In the genomic region with DNA sequence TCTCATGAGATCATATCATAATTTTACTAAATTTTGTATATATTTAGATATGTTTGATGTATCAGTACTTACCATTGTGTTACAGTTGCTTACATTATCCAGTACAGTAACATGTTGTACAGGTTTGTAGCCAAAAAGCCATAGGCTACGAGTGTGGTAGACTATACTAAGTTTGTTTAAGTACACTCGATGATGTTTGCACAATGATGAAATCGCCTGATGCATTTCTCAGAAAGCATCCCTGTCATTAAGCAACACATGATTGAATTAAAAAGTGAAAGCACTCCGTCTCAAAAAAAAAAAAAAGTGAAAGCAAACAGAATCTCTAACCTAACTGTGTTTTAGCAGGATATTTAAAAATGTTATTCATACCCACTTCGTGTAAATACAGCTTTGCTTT, we compare ENCODE assay signal across 1 cellular context.
TF ChIP-seq lines count a peak whose summit lies in the region.

No MANE protein-coding gene starts in this region.

TF ChIP-seq in WTC11, 78 proteins besides CTCF, POLR2A, EP300 and RAD21 (continued from another document):
- TF ChIP-seq, protein P1, sequence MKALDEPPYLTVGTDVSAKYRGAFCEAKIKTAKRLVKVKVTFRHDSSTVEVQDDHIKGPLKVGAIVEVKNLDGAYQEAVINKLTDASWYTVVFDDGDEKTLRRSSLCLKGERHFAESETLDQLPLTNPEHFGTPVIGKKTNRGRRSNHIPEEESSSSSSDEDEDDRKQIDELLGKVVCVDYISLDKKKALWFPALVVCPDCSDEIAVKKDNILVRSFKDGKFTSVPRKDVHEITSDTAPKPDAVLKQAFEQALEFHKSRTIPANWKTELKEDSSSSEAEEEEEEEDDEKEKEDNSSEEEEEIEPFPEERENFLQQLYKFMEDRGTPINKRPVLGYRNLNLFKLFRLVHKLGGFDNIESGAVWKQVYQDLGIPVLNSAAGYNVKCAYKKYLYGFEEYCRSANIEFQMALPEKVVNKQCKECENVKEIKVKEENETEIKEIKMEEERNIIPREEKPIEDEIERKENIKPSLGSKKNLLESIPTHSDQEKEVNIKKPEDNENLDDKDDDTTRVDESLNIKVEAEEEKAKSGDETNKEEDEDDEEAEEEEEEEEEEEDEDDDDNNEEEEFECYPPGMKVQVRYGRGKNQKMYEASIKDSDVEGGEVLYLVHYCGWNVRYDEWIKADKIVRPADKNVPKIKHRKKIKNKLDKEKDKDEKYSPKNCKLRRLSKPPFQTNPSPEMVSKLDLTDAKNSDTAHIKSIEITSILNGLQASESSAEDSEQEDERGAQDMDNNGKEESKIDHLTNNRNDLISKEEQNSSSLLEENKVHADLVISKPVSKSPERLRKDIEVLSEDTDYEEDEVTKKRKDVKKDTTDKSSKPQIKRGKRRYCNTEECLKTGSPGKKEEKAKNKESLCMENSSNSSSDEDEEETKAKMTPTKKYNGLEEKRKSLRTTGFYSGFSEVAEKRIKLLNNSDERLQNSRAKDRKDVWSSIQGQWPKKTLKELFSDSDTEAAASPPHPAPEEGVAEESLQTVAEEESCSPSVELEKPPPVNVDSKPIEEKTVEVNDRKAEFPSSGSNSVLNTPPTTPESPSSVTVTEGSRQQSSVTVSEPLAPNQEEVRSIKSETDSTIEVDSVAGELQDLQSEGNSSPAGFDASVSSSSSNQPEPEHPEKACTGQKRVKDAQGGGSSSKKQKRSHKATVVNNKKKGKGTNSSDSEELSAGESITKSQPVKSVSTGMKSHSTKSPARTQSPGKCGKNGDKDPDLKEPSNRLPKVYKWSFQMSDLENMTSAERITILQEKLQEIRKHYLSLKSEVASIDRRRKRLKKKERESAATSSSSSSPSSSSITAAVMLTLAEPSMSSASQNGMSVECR (CRISPR knock-in tag; IDR thresholded peaks at IDR 0.05; ENCODE audit: borderline replicate concordance) = no peak
- TF ChIP-seq NFATC4 (CRISPR knock-in tag; IDR thresholded peaks at IDR 0.05) (no peak), GTF2I (CRISPR knock-in tag; conservative IDR thresholded peaks at IDR 0.05) (no peak), IRF2 (CRISPR knock-in tag; IDR thresholded peaks at IDR 0.05; ENCODE audit: borderline replicate concordance, low read depth) (no peak), PRRX2 (CRISPR knock-in tag; IDR thresholded peaks at IDR 0.05) (no peak), JAZF1 (CRISPR knock-in tag; IDR thresholded peaks at IDR 0.05) (no peak), NFYB (CRISPR knock-in tag; conservative IDR thresholded peaks at IDR 0.05; ENCODE audit: low read depth) (no peak), CREB1 (CRISPR knock-in tag; IDR thresholded peaks at IDR 0.05) (no peak)
- TF ChIP-seq, protein P2, sequence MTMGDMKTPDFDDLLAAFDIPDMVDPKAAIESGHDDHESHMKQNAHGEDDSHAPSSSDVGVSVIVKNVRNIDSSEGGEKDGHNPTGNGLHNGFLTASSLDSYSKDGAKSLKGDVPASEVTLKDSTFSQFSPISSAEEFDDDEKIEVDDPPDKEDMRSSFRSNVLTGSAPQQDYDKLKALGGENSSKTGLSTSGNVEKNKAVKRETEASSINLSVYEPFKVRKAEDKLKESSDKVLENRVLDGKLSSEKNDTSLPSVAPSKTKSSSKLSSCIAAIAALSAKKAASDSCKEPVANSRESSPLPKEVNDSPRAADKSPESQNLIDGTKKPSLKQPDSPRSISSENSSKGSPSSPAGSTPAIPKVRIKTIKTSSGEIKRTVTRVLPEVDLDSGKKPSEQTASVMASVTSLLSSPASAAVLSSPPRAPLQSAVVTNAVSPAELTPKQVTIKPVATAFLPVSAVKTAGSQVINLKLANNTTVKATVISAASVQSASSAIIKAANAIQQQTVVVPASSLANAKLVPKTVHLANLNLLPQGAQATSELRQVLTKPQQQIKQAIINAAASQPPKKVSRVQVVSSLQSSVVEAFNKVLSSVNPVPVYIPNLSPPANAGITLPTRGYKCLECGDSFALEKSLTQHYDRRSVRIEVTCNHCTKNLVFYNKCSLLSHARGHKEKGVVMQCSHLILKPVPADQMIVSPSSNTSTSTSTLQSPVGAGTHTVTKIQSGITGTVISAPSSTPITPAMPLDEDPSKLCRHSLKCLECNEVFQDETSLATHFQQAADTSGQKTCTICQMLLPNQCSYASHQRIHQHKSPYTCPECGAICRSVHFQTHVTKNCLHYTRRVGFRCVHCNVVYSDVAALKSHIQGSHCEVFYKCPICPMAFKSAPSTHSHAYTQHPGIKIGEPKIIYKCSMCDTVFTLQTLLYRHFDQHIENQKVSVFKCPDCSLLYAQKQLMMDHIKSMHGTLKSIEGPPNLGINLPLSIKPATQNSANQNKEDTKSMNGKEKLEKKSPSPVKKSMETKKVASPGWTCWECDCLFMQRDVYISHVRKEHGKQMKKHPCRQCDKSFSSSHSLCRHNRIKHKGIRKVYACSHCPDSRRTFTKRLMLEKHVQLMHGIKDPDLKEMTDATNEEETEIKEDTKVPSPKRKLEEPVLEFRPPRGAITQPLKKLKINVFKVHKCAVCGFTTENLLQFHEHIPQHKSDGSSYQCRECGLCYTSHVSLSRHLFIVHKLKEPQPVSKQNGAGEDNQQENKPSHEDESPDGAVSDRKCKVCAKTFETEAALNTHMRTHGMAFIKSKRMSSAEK (CRISPR knock-in tag; IDR thresholded peaks at IDR 0.05; ENCODE audit: borderline replicate concordance) = no peak
